In genomic region chr1:172269084-172269483, GRCh38 we compare ENCODE assay signal across 19 cellular contexts.
A peak's percentile ranks its signal among the peaks of the same experiment; 100 is the strongest.
DNase-seq lines count a peak whose midpoint lies in the region; ATAC-seq and TF ChIP-seq lines count a peak whose summit lies in the region.
"Had no signal": no experiment of that assay in that cellular context is flagged by ENCODE, and none has a peak within 500 bp of the region (broad histone marks: within the 10 kb centered on the region; RNA-seq: fewer than 3 reads in every experiment).

No MANE protein-coding gene starts in this region.

- peak overlapping the region; percentile 57 for H3K27ac Mint-ChIP-seq in T-helper 1 cell treated with Interleukin-12 subunit alpha and Interleukin-12 subunit beta and Interleukin-4 antibody, amounts not matched to agents 30 μg/mL and 1 μg/mL, for 36 hours
- H3K27ac Mint-ChIP-seq: activated naive CD4-positive, alpha-beta T cell treated with anti-CD3 and anti-CD28 coated beads, Interleukin-2, amount 10 ng/mL, durations not matched to agents 7 days and 5 days; CD4-positive, alpha-beta T cell; IgD-negative memory B cell had no signal

- H3K4me3 ChIP-seq in gastroesophageal sphincter: no peak overlapping the region
- no peak overlapping the region for H3K4me3 ChIP-seq in skeletal muscle tissue (ENCODE audit: low read length in 3 of 3)
- H3K4me3 ChIP-seq in aorta (ENCODE audit: low read length in 2 of 2): no peak overlapping the region
- H3K4me3 ChIP-seq in ascending aorta: no peak overlapping the region
- H3K4me3 ChIP-seq: prostate gland had no signal

- TF ChIP-seq CTCF in gastroesophageal sphincter (IDR thresholded peaks at IDR 0.05) (no peak), ascending aorta (IDR thresholded peaks at IDR 0.05) (no peak)

- no peaks in the 10 kb centered on the region for H3K9me3 Mint-ChIP-seq in T-helper 1 cell treated with Interleukin-12 subunit alpha and Interleukin-12 subunit beta and Interleukin-4 antibody, amounts not matched to agents 30 μg/mL and 1 μg/mL, for 36 hours
- H3K9me3 Mint-ChIP-seq: activated naive CD4-positive, alpha-beta T cell treated with anti-CD3 and anti-CD28 coated beads, Interleukin-2, amount 10 ng/mL, durations not matched to agents 7 days and 5 days; CD4-positive, alpha-beta T cell; stimulated activated naive CD8-positive, alpha-beta T cell treated with anti-CD3 and anti-CD28 coated beads, Interleukin-15, Interleukin-2, amounts not matched to agents 100 ng/mL and 50 ng/mL, for 24 hours had no signal

- H3K36me3 ChIP-seq in gastroesophageal sphincter (no peaks in the 10 kb centered on the region), skeletal muscle tissue (ENCODE audit: control insufficient read depth in 3 of 3, insufficient read depth in 3 of 3, low read length in 3 of 3) (no peaks in the 10 kb centered on the region), aorta (ENCODE audit: control insufficient read depth in 1 of 2, insufficient read depth in 2 of 2, low read length in 1 of 2) (no peaks in the 10 kb centered on the region), ascending aorta (no peaks in the 10 kb centered on the region)
- H3K36me3 ChIP-seq: prostate gland had no signal

- no peak for TF ChIP-seq EP300 in gastroesophageal sphincter (IDR thresholded peaks at IDR 0.05)

- H3K4me1 ChIP-seq in gastroesophageal sphincter (peaks cover 0 to 23% (median 3%) of the 10 kb centered on the region in 3 donors), skeletal muscle tissue (ENCODE audit: control insufficient read depth in 3 of 3, insufficient read depth in 3 of 3, low read length in 3 of 3) (peaks cover 0 to 4% (median 0%) of the 10 kb centered on the region in 3 donors), aorta (ENCODE audit: control insufficient read depth in 1 of 2, insufficient read depth in 2 of 2, low read length in 2 of 2) (peaks cover 0 to 2% of the 10 kb centered on the region in 2 donors), ascending aorta (peaks cover 0 to 14% of the 10 kb centered on the region in 2 donors)
- H3K4me1 ChIP-seq: prostate gland had no signal

- no peak overlapping the region for H3K9ac ChIP-seq in skeletal muscle tissue (ENCODE audit: low read depth in 1 of 3, low read length in 3 of 3)

- no peaks in the 10 kb centered on the region for H3K9me3 ChIP-seq in gastroesophageal sphincter
- H3K9me3 ChIP-seq in skeletal muscle tissue (ENCODE audit: control insufficient read depth in 3 of 3, low read length in 3 of 3): no peaks in the 10 kb centered on the region
- no peaks in the 10 kb centered on the region for H3K9me3 ChIP-seq in aorta (ENCODE audit: control insufficient read depth, low read length)
- H3K9me3 ChIP-seq in ascending aorta: no peaks in the 10 kb centered on the region
- H3K9me3 ChIP-seq: prostate gland had no signal

- DNase-seq in T-helper 1 cell (no peak), NCI-H146 treated with DMSO at 0.1 percent for 48 hours (lab: John Stamatoyannopoulos, UW; ENCODE audit: unreplicated experiment) (peak; percentile 14), aorta (no peak), ascending aorta (ENCODE audit: low spot score in 2 of 2) (no peak), SIG-M5 treated with dmso at 0.1 percent for 504 hours (lab: John Stamatoyannopoulos, UW; ENCODE audit: unreplicated experiment) (no peak)
- DNase-seq: ACHN; activated CD4-positive, CD25-positive, alpha-beta regulatory T cell treated with anti-CD3 and anti-CD28 coated beads, Interleukin-2, amount 50 U/mL, for 72 hours; activated CD8-positive, alpha-beta memory T cell treated with anti-CD3 and anti-CD28 coated beads, Interleukin-2, amount 50 U/mL, for 4 hours; activated naive CD4-positive, alpha-beta T cell treated with anti-CD3 and anti-CD28 coated beads, Interleukin-2, amount 10 ng/mL, durations not matched to agents 7 days and 5 days; CD4-positive, alpha-beta T cell; DMS79; NCI-H2171; NK-92 treated with Interleukin-12 subunit alpha and Interleukin-12 subunit beta, amount 100 ng/mL, for 24 hours had no signal

- peaks cover 26% of the 10 kb centered on the region for H3K4me1 Mint-ChIP-seq in T-helper 1 cell treated with Interleukin-12 subunit alpha and Interleukin-12 subunit beta and Interleukin-4 antibody, amounts not matched to agents 30 μg/mL and 1 μg/mL, for 36 hours (ENCODE audit: low read depth)

- ATAC-seq in gastroesophageal sphincter: no peak
- ATAC-seq in aorta (ENCODE audit: low FRiP score): no peak

- H3K27me3 ChIP-seq in gastroesophageal sphincter (no peaks in the 10 kb centered on the region), skeletal muscle tissue (ENCODE audit: control insufficient read depth in 3 of 3, insufficient read depth in 3 of 3, low read length in 3 of 3) (no peaks in the 10 kb centered on the region), aorta (ENCODE audit: control insufficient read depth in 1 of 2, insufficient read depth in 2 of 2, low read length in 1 of 2) (no peaks in the 10 kb centered on the region), ascending aorta (no peaks in the 10 kb centered on the region)

- intact Hi-C loops in aorta (cut with DNase I): no loop called here
- intact Hi-C loops in ascending aorta (cut with DNase I): loop anchor here (5.0 kb wide), 1 partner anchor 128 kb away; no protein-coding TSS in a partner anchor

- H3K27me3 Mint-ChIP-seq in T-helper 1 cell treated with Interleukin-12 subunit alpha and Interleukin-12 subunit beta and Interleukin-4 antibody, amounts not matched to agents 30 μg/mL and 1 μg/mL, for 36 hours (ENCODE audit: low read depth): no peaks in the 10 kb centered on the region
- H3K27me3 Mint-ChIP-seq: activated naive CD4-positive, alpha-beta T cell treated with anti-CD3 and anti-CD28 coated beads, Interleukin-2, amount 10 ng/mL, durations not matched to agents 7 days and 5 days; CD4-positive, alpha-beta T cell; IgD-negative memory B cell; stimulated activated naive CD8-positive, alpha-beta T cell treated with anti-CD3 and anti-CD28 coated beads, Interleukin-15, Interleukin-2, amounts not matched to agents 100 ng/mL and 50 ng/mL, for 24 hours had no signal

- no peaks in the 10 kb centered on the region for H3K36me3 Mint-ChIP-seq in T-helper 1 cell treated with Interleukin-12 subunit alpha and Interleukin-12 subunit beta and Interleukin-4 antibody, amounts not matched to agents 30 μg/mL and 1 μg/mL, for 36 hours (ENCODE audit: low read depth)
- H3K36me3 Mint-ChIP-seq: activated naive CD4-positive, alpha-beta T cell treated with anti-CD3 and anti-CD28 coated beads, Interleukin-2, amount 10 ng/mL, durations not matched to agents 7 days and 5 days; IgD-negative memory B cell had no signal

- 62 to 78% methylated on average over 5 of the region's 5 CpGs for WGBS in gastroesophageal sphincter (ENCODE audit: low coverage in 1 of 2), 2 donors
- WGBS in aorta, 2 donors: 57 to 59% methylated on average over 5 of the region's 5 CpGs

- peak overlapping the region; percentile 39 to 65 (median 53) for H3K27ac ChIP-seq in gastroesophageal sphincter
- H3K27ac ChIP-seq in skeletal muscle tissue (ENCODE audit: low read depth, low read length): peak overlapping the region; percentile 3
- H3K27ac ChIP-seq in aorta (ENCODE audit: low read depth in 1 of 2, low read length in 2 of 2): no peak overlapping the region
- peak overlapping the region in 1 of 2 donors; percentile 9 for H3K27ac ChIP-seq in ascending aorta
- H3K27ac ChIP-seq: prostate gland had no signal

- no peak for TF ChIP-seq POLR2A in gastroesophageal sphincter (IDR thresholded peaks at IDR 0.05)

- H3K4me3 Mint-ChIP-seq in T-helper 1 cell treated with Interleukin-12 subunit alpha and Interleukin-12 subunit beta and Interleukin-4 antibody, amounts not matched to agents 30 μg/mL and 1 μg/mL, for 36 hours: no peak overlapping the region
- H3K4me3 Mint-ChIP-seq: activated naive CD4-positive, alpha-beta T cell treated with anti-CD3 and anti-CD28 coated beads, Interleukin-2, amount 10 ng/mL, durations not matched to agents 7 days and 5 days; CD4-positive, alpha-beta T cell; IgD-negative memory B cell; stimulated activated naive CD8-positive, alpha-beta T cell treated with anti-CD3 and anti-CD28 coated beads, Interleukin-15, Interleukin-2, amounts not matched to agents 100 ng/mL and 50 ng/mL, for 24 hours had no signal

Comparison
In these comparisons a context has a peak if more than half of its experiments do, and no peak if none do; other contexts are left out.
1. H3K27ac ChIP-seq: peak in gastroesophageal sphincter (4 of 4) and skeletal muscle tissue (single experiment); none in aorta (0 of 2).